3 cellular contexts compared by ENCODE assay signal in genomic region chr2:138012968-138013367, GRCh38.
TF ChIP-seq lines count a peak whose summit lies in the region.

No MANE protein-coding gene starts in this region.

TF ChIP-seq in HepG2, 621 proteins besides CTCF, POLR2A, EP300 and RAD21:
- TF ChIP-seq DR1 (CRISPR knock-in tag; IDR thresholded peaks at IDR 0.05) (no peak), GPN1 (CRISPR knock-in tag; IDR thresholded peaks at IDR 0.05; ENCODE audit: borderline replicate concordance) (no peak), CHCHD3 (CRISPR knock-in tag; IDR thresholded peaks at IDR 0.05) (no peak), ZC3H13 (CRISPR knock-in tag; IDR thresholded peaks at IDR 0.05) (no peak), PCBP2 (optimal IDR thresholded peaks at IDR 0.05; ENCODE audit: low read depth, low read length, poor library complexity, severe bottlenecking) (peak; percentile 25)

TF ChIP-seq in HEK293, 187 proteins besides CTCF, POLR2A, EP300 and RAD21:
- TF ChIP-seq ZNF302 (tag by site-specific recombination; IDR thresholded peaks at IDR 0.05; ENCODE audit: low read depth) (no peak), ZNF202 (tag by site-specific recombination; IDR thresholded peaks at IDR 0.05; ENCODE audit: borderline replicate concordance) (no peak), SCRT2 (tag by site-specific recombination; IDR thresholded peaks at IDR 0.05) (peak; percentile 20; the same call in 1 of the 2 replicates)
TF ChIP-seq in HEK293: peak in this region for 1.

TF ChIP-seq in GM12878, 131 proteins besides CTCF, POLR2A, EP300 and RAD21:
- peak; percentile 62 for TF ChIP-seq PKNOX1 (IDR thresholded peaks at IDR 0.05)
- TF ChIP-seq, protein P1, sequence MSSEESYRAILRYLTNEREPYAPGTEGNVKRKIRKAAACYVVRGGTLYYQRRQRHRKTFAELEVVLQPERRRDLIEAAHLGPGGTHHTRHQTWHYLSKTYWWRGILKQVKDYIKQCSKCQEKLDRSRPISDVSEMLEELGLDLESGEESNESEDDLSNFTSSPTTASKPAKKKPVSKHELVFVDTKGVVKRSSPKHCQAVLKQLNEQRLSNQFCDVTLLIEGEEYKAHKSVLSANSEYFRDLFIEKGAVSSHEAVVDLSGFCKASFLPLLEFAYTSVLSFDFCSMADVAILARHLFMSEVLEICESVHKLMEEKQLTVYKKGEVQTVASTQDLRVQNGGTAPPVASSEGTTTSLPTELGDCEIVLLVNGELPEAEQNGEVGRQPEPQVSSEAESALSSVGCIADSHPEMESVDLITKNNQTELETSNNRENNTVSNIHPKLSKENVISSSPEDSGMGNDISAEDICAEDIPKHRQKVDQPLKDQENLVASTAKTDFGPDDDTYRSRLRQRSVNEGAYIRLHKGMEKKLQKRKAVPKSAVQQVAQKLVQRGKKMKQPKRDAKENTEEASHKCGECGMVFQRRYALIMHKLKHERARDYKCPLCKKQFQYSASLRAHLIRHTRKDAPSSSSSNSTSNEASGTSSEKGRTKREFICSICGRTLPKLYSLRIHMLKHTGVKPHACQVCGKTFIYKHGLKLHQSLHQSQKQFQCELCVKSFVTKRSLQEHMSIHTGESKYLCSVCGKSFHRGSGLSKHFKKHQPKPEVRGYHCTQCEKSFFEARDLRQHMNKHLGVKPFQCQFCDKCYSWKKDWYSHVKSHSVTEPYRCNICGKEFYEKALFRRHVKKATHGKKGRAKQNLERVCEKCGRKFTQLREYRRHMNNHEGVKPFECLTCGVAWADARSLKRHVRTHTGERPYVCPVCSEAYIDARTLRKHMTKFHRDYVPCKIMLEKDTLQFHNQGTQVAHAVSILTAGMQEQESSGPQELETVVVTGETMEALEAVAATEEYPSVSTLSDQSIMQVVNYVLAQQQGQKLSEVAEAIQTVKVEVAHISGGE (CRISPR knock-in tag; IDR thresholded peaks at IDR 0.05) = no peak
